ENCODE assay signal across 28 cellular contexts in genomic region chr16:47486856-47487255, GRCh38. TPM values are rescaled to one million over a fixed set of nuclear protein-coding genes. Genes with fewer than 3 reads are reported as not detected.
A peak's percentile ranks its signal among the peaks of the same experiment; 100 is the strongest.
DNase-seq lines count a peak whose midpoint lies in the region; ATAC-seq, FAIRE-seq and TF ChIP-seq lines count a peak whose summit lies in the region.
"Had no signal": no experiment of that assay in that cellular context is flagged by ENCODE, and none has a peak within 500 bp of the region (broad histone marks: within the 10 kb centered on the region; RNA-seq: fewer than 3 reads in every experiment).

No MANE protein-coding gene starts in this region.

- H3F3A ChIP-seq in SU-DHL-6 (ENCODE audit: insufficient read depth), result peaks cover 10% of the 10 kb centered on the region
- no peaks in the 10 kb centered on the region for H3F3A ChIP-seq in neural progenitor cell (ENCODE audit: low read depth)

- no peaks in the 10 kb centered on the region for H3K9me2 ChIP-seq in SU-DHL-6 (replicated peaks; ENCODE audit: insufficient read depth, low read length)

- no peaks in the 10 kb centered on the region for H3K4me1 Mint-ChIP-seq in neural progenitor cell
- H3K4me1 Mint-ChIP-seq: nephron had no signal

- H3K9me3 ChIP-seq in SU-DHL-6 (ENCODE audit: insufficient read depth, low read length), result no peaks in the 10 kb centered on the region
- peaks cover 23% of the 10 kb centered on the region for H3K9me3 ChIP-seq in neural progenitor cell (ENCODE audit: low read depth)
- H3K9me3 ChIP-seq in WERI-Rb-1 (ENCODE audit: severe bottlenecking), result no peaks in the 10 kb centered on the region

- TF ChIP-seq CTCF in SU-DHL-6 (IDR thresholded peaks at IDR 0.05; ENCODE audit: insufficient read depth, low read length, poor library complexity, severe bottlenecking) (no peak), neural progenitor cell (IDR thresholded peaks at IDR 0.05) (no peak), WERI-Rb-1 (IDR thresholded peaks at IDR 0.05; ENCODE audit: low read depth, low read length) (no peak)

- no peak overlapping the region for H3K27ac Mint-ChIP-seq in neural progenitor cell
- H3K27ac Mint-ChIP-seq: activated CD8-positive, alpha-beta memory T cell treated with anti-CD3 and anti-CD28 coated beads, Interleukin-2, amount 10 ng/mL, durations not matched to agents 7 days and 5 days; effector memory CD8-positive, alpha-beta T cell; nephron; stimulated activated naive B cell treated with anti-CD40 and anti-IgM and Interleukin-4, amounts not matched to agents 10 μg/mL and 1 μg/mL and 100 μg/mL, for 72 hours had no signal

- H3K4me1 ChIP-seq in neural progenitor cell, result no peaks in the 10 kb centered on the region
- H3K4me1 ChIP-seq: colonic mucosa, upper lobe of left lung had no signal

- H3K79me2 ChIP-seq in SU-DHL-6 (ENCODE audit: insufficient read depth, low read length), result peaks cover 32% of the 10 kb centered on the region; the same call in 1 of the 2 replicates
- peaks cover 16% of the 10 kb centered on the region for H3K79me2 ChIP-seq in neural progenitor cell (ENCODE audit: low read depth)

- no peak overlapping the region for H3K4me3 Mint-ChIP-seq in neural progenitor cell
- H3K4me3 Mint-ChIP-seq: activated CD8-positive, alpha-beta memory T cell treated with anti-CD3 and anti-CD28 coated beads, Interleukin-2, amount 10 ng/mL, durations not matched to agents 7 days and 5 days; effector memory CD8-positive, alpha-beta T cell; nephron had no signal

- H3K4me3 ChIP-seq in SU-DHL-6 (ENCODE audit: insufficient read depth, low read length, poor library complexity, severe bottlenecking), result no peak overlapping the region
- H3K4me3 ChIP-seq in neural progenitor cell, result no peak overlapping the region
- H3K4me3 ChIP-seq in WERI-Rb-1 (ENCODE audit: low read depth, low read length), result no peak overlapping the region
- H3K4me3 ChIP-seq: colonic mucosa, SK-N-MC, skin epidermis, upper lobe of left lung had no signal

- H3K27me3 Mint-ChIP-seq in neural progenitor cell (ENCODE audit: insufficient read depth, low read depth), result peaks cover 2% of the 10 kb centered on the region
- H3K27me3 Mint-ChIP-seq: activated CD8-positive, alpha-beta memory T cell treated with anti-CD3 and anti-CD28 coated beads, Interleukin-2, amount 10 ng/mL, durations not matched to agents 7 days and 5 days; effector memory CD8-positive, alpha-beta T cell; stimulated activated naive B cell treated with anti-CD40 and anti-IgM and Interleukin-4, amounts not matched to agents 10 μg/mL and 1 μg/mL and 100 μg/mL, for 72 hours had no signal

- H3K36me3 ChIP-seq in SU-DHL-6 (ENCODE audit: low read length) (peaks cover 3% of the 10 kb centered on the region; the same call in 1 of the 2 replicates), neural progenitor cell (peaks cover 14% of the 10 kb centered on the region), WERI-Rb-1 (no peaks in the 10 kb centered on the region)
- H3K36me3 ChIP-seq: colonic mucosa, upper lobe of left lung had no signal

- no peak for DNase-seq in GM18507 (ENCODE audit: extremely low spot score, insufficient read length, low read depth)
- no peak for DNase-seq in RKO (ENCODE audit: low spot score)
- no peak for DNase-seq in dedifferentiated amniotic fluid mesenchymal stem cell (ENCODE audit: extremely low spot score)
- DNase-seq in neural progenitor cell (ENCODE audit: low spot score), result no peak
- no peak for DNase-seq in WERI-Rb-1
- DNase-seq: activated CD4-positive, alpha-beta T cell treated with anti-CD3 and anti-CD28 coated beads, Interleukin-2, amount 50 U/mL, for 4 hours; activated CD8-positive, alpha-beta memory T cell treated with anti-CD3 and anti-CD28 coated beads, Interleukin-2, amount 10 ng/mL, durations not matched to agents 7 days and 5 days; activated T-cell treated with anti-CD3 and anti-CD28 coated beads, Interleukin-2, amount 50 U/mL, for 48 hours; colonic mucosa; effector memory CD8-positive, alpha-beta T cell; glutamatergic neuron; MM.1S; NCI-H2029; NCI-H524 treated with DMSO at 0.1 percent for 48 hours; stimulated activated naive B cell treated with anti-CD40 and anti-IgM and Interleukin-4, amounts not matched to agents 10 μg/mL and 1 μg/mL and 100 μg/mL, for 72 hours; substantia nigra; upper lobe of left lung had no signal

- H3K4me2 ChIP-seq in SU-DHL-6 (ENCODE audit: low read depth, low read length, poor library complexity, severe bottlenecking) (no peak overlapping the region), neural progenitor cell (no peak overlapping the region)
- H3K4me2 ChIP-seq: KMS-11 had no signal

- H3K27me3 ChIP-seq in SU-DHL-6 (ENCODE audit: low read length), result no peaks in the 10 kb centered on the region
- no peaks in the 10 kb centered on the region for H3K27me3 ChIP-seq in neural progenitor cell
- H3K27me3 ChIP-seq in WERI-Rb-1 (ENCODE audit: insufficient read depth, low read depth, severe bottlenecking), result no peaks in the 10 kb centered on the region
- H3K27me3 ChIP-seq: colonic mucosa, upper lobe of left lung had no signal

- H3K36me3 Mint-ChIP-seq in neural progenitor cell, result peaks cover 11% of the 10 kb centered on the region

- no peak overlapping the region for H2AFZ ChIP-seq in SU-DHL-6 (ENCODE audit: low read depth, low read length, severe bottlenecking)
- no peak overlapping the region for H2AFZ ChIP-seq in neural progenitor cell (replicated peaks)

- H4K20me1 ChIP-seq in SU-DHL-6 (ENCODE audit: low read depth, low read length) (no peaks in the 10 kb centered on the region), neural progenitor cell (ENCODE audit: low read depth) (no peaks in the 10 kb centered on the region)

- ATAC-seq in GM19438 (IDR thresholded peaks at IDR 0.05; ENCODE audit: low read depth, unreplicated experiment) (peak; percentile 77), HG02840 (IDR thresholded peaks at IDR 0.05; ENCODE audit: low FRiP score, unreplicated experiment) (peak; percentile 56)
- ATAC-seq: activated CD8-positive, alpha-beta memory T cell treated with anti-CD3 and anti-CD28 coated beads, Interleukin-2, amount 10 ng/mL, durations not matched to agents 7 days and 5 days; effector memory CD8-positive, alpha-beta T cell; HCT116; left lobe of liver; stimulated activated naive B cell treated with anti-CD40 and anti-IgM and Interleukin-4, amounts not matched to agents 10 μg/mL and 1 μg/mL and 100 μg/mL, for 72 hours had no signal

- FAIRE-seq in GM18507 (lab: Jason Lieb, UNC), result peak; percentile 81
- FAIRE-seq: A204.1, TTC549 had no signal

- peaks cover 19% of the 10 kb centered on the region for H3K9me3 Mint-ChIP-seq in neural progenitor cell

- H3K9ac ChIP-seq in SU-DHL-6 (ENCODE audit: low read length) (no peak overlapping the region), neural progenitor cell (no peak overlapping the region)
- H3K9ac ChIP-seq: KMS-11 had no signal

- 0 out of 2 replicates have a peak overlapping the region, but pooled peaks have one; percentile 11 for H3K27ac ChIP-seq in SU-DHL-6 (ENCODE audit: low read depth, low read length)
- H3K27ac ChIP-seq in neural progenitor cell, result no peak overlapping the region
- no peak overlapping the region for H3K27ac ChIP-seq in WERI-Rb-1
- H3K27ac ChIP-seq: colonic mucosa, KMS-11, SK-N-MC, skin epidermis, upper lobe of left lung had no signal

RNA-seq across cellular contexts. Expression of gene PHKB, which starts 25.7 kb away (rescaled TPM):
- total RNA-seq in neural progenitor cell (ENCODE audit: low replicate concordance), result 74.9 and 109 TPM in 2 replicates

RNA-seq across cellular contexts. Expression of gene ITFG1, which starts 26.0 kb away (rescaled TPM):
- 31.7 and 61.8 TPM in 2 replicates for total RNA-seq in neural progenitor cell (ENCODE audit: low replicate concordance)
